Comparison of ENCODE assay signal across 1 cellular context in genomic region chr7:55055479-55055878, GRCh38.
TF ChIP-seq lines count a peak whose summit lies in the region.

No MANE protein-coding gene starts in this region.

TF ChIP-seq in HepG2, 621 proteins besides CTCF, POLR2A, EP300 and RAD21 (continued from another document):
- TF ChIP-seq PRDM15 (CRISPR knock-in tag; IDR thresholded peaks at IDR 0.05) (no peak), KDM1A (CRISPR knock-in tag; IDR thresholded peaks at IDR 0.05) (no peak), ETV6 (CRISPR knock-in tag; conservative IDR thresholded peaks at IDR 0.05) (no peak), ZNF776 (CRISPR knock-in tag; IDR thresholded peaks at IDR 0.05) (no peak), TERF1 (CRISPR knock-in tag; IDR thresholded peaks at IDR 0.05) (no peak), HNRNPLL (IDR thresholded peaks at IDR 0.05; ENCODE audit: low read depth, low read length, poor library complexity, severe bottlenecking) (no peak), ZBTB10 (CRISPR knock-in tag; IDR thresholded peaks at IDR 0.05; ENCODE audit: borderline replicate concordance) (no peak), ELK4 (CRISPR knock-in tag; IDR thresholded peaks at IDR 0.05; ENCODE audit: borderline replicate concordance) (no peak)
